In genomic region chr3:57821765-57822164, GRCh38 we compare ENCODE assay signal across 1 cellular context.
TF ChIP-seq lines count a peak whose summit lies in the region.

No MANE protein-coding gene starts in this region.

TF ChIP-seq in HEK293, 187 proteins besides CTCF, POLR2A, EP300 and RAD21 (continued from another document):
- TF ChIP-seq ATF2 (tag by site-specific recombination; IDR thresholded peaks at IDR 0.05; ENCODE audit: low read depth) = no peak
